25 cellular contexts compared by ENCODE assay signal in genomic region chr20:63125581-63125892, GRCh38.
"Had no signal": no experiment of that assay in that cellular context is flagged by ENCODE, and none has a peak within 500 bp of the region (broad histone marks: within the 10 kb centered on the region; RNA-seq: fewer than 3 reads in every experiment).

No MANE protein-coding gene starts in this region.

- H3K36me3 Mint-ChIP-seq: activated CD4-positive, alpha-beta memory T cell treated with anti-CD3 and anti-CD28 coated beads for 36 hours; activated naive CD8-positive, alpha-beta T cell had no signal

- H3K4me3 Mint-ChIP-seq: activated CD4-positive, alpha-beta memory T cell treated with anti-CD3 and anti-CD28 coated beads for 36 hours; activated CD4-positive, alpha-beta T cell treated with anti-CD3 and anti-CD28 coated beads, Interleukin-2, amount 10 ng/mL, durations not matched to agents 7 days and 5 days; activated naive CD4-positive, alpha-beta T cell treated with anti-CD3 and anti-CD28 coated beads for 36 hours; activated naive CD8-positive, alpha-beta T cell; activated T-helper 17 cell treated with anti-CD3 and anti-CD28 coated beads, Interleukin-2, amount 50 U/mL, for 72 hours; T-helper 1 cell treated with Interleukin-12 subunit alpha and Interleukin-12 subunit beta and Interleukin-4 antibody, amounts not matched to agents 30 μg/mL and 1 μg/mL, for 36 hours had no signal

- H3K9me3 Mint-ChIP-seq: activated CD4-positive, alpha-beta memory T cell treated with anti-CD3 and anti-CD28 coated beads for 36 hours; activated CD4-positive, alpha-beta T cell treated with anti-CD3 and anti-CD28 coated beads, Interleukin-2, amount 10 ng/mL, durations not matched to agents 7 days and 5 days; activated naive CD4-positive, alpha-beta T cell treated with anti-CD3 and anti-CD28 coated beads for 36 hours; activated T-helper 17 cell treated with anti-CD3 and anti-CD28 coated beads, Interleukin-2, amount 50 U/mL, for 72 hours; T-helper 1 cell treated with Interleukin-12 subunit alpha and Interleukin-12 subunit beta and Interleukin-4 antibody, amounts not matched to agents 30 μg/mL and 1 μg/mL, for 36 hours had no signal

- H3K4me1 Mint-ChIP-seq: activated CD4-positive, alpha-beta T cell treated with anti-CD3 and anti-CD28 coated beads, Interleukin-2, amount 10 ng/mL, durations not matched to agents 7 days and 5 days; activated T-helper 17 cell treated with anti-CD3 and anti-CD28 coated beads, Interleukin-2, amount 50 U/mL, for 72 hours had no signal

- ATAC-seq: activated T-helper 17 cell treated with anti-CD3 and anti-CD28 coated beads, Interleukin-2, amount 50 U/mL, for 72 hours had no signal

- DNase-seq: activated CD4-positive, alpha-beta memory T cell treated with anti-CD3 and anti-CD28 coated beads for 36 hours; activated CD4-positive, alpha-beta T cell treated with anti-CD3 and anti-CD28 coated beads, Interleukin-2, amount 10 ng/mL, durations not matched to agents 7 days and 5 days; activated CD4-positive, CD25-positive, alpha-beta regulatory T cell; activated CD8-positive, alpha-beta memory T cell treated with anti-CD3 and anti-CD28 coated beads for 24 hours; activated gamma-delta T cell; activated naive CD4-positive, alpha-beta T cell treated with anti-CD3 and anti-CD28 coated beads for 36 hours; activated T-cell treated with anti-CD3 and anti-CD28 coated beads, Interleukin-2, amount 50 U/mL, for 48 hours; amygdala; brain microvascular endothelial cell; cerebellar nuclear complex; Kasumi-1; KBM-7; NCI-H1048; NCI-H1417 treated with DMSO at 0.1 percent for 48 hours; NCI-H1930; NCI-H2171; NCI-H345; NCI-H510A; NCI-H526 treated with DMSO at 0.1 percent for 48 hours; NCI-H82; PC-9; SHP77 treated with DMSO at 0.1 percent for 48 hours had no signal

- H3K27ac Mint-ChIP-seq: activated CD4-positive, alpha-beta memory T cell treated with anti-CD3 and anti-CD28 coated beads for 36 hours; activated CD4-positive, alpha-beta T cell treated with anti-CD3 and anti-CD28 coated beads, Interleukin-2, amount 10 ng/mL, durations not matched to agents 7 days and 5 days; activated naive CD4-positive, alpha-beta T cell treated with anti-CD3 and anti-CD28 coated beads for 36 hours; activated naive CD8-positive, alpha-beta T cell; activated T-helper 17 cell treated with anti-CD3 and anti-CD28 coated beads, Interleukin-2, amount 50 U/mL, for 72 hours; T-helper 1 cell treated with Interleukin-12 subunit alpha and Interleukin-12 subunit beta and Interleukin-4 antibody, amounts not matched to agents 30 μg/mL and 1 μg/mL, for 36 hours had no signal
